Comparison of ENCODE assay signal across 27 cellular contexts in genomic region chr5:164041105-164041504, GRCh38.
"Had no signal": no experiment of that assay in that cellular context is flagged by ENCODE, and none has a peak within 500 bp of the region (broad histone marks: within the 10 kb centered on the region; RNA-seq: fewer than 3 reads in every experiment).

No MANE protein-coding gene starts in this region.

- ATAC-seq: activated CD4-positive, alpha-beta T cell treated with anti-CD3 and anti-CD28 coated beads for 36 hours; activated CD8-positive, alpha-beta memory T cell treated with anti-CD3 and anti-CD28 coated beads, Interleukin-2, amount 10 ng/mL, durations not matched to agents 7 days and 5 days; activated CD8-positive, alpha-beta T cell treated with anti-CD3 and anti-CD28 coated beads, Interleukin-2, amount 10 ng/mL, durations not matched to agents 7 days and 5 days; activated naive CD8-positive, alpha-beta T cell treated with anti-CD3 and anti-CD28 coated beads, Interleukin-2, amount 50 U/mL, for 24 hours; effector memory CD8-positive, alpha-beta T cell; foreskin keratinocyte; gastrocnemius medialis; heart left ventricle had no signal

- H3K4me1 ChIP-seq: ascending aorta, esophagus muscularis mucosa, foreskin keratinocyte, gastrocnemius medialis, heart left ventricle had no signal

- H3K4me3 ChIP-seq: ascending aorta, esophagus muscularis mucosa, gastrocnemius medialis, heart left ventricle had no signal

- H3K27me3 ChIP-seq: ascending aorta, brain microvascular endothelial cell, esophagus muscularis mucosa, foreskin keratinocyte, gastrocnemius medialis, heart left ventricle had no signal

- DNase-seq: activated CD4-positive, alpha-beta memory T cell treated with anti-CD3 and anti-CD28 coated beads for 36 hours; activated CD4-positive, alpha-beta T cell treated with anti-CD3 and anti-CD28 coated beads for 36 hours; activated CD4-positive, alpha-beta T cell treated with anti-CD3 and anti-CD28 coated beads, Interleukin-2, amount 10 ng/mL, durations not matched to agents 24 days and 14 days; activated CD4-positive, CD25-positive, alpha-beta regulatory T cell; activated CD4-positive, CD25-positive, alpha-beta regulatory T cell treated with anti-CD3 and anti-CD28 coated beads, Interleukin-2, amount 50 U/mL, for 72 hours; activated CD8-positive, alpha-beta memory T cell treated with anti-CD3 and anti-CD28 coated beads, Interleukin-2, amount 10 ng/mL, durations not matched to agents 7 days and 5 days; activated CD8-positive, alpha-beta memory T cell treated with anti-CD3 and anti-CD28 coated beads, Interleukin-2, amount 50 U/mL, for 4 hours; activated CD8-positive, alpha-beta T cell treated with anti-CD3 and anti-CD28 coated beads, Interleukin-2, amount 10 ng/mL, durations not matched to agents 7 days and 5 days; activated effector memory CD4-positive, alpha-beta T cell treated with anti-CD3 and anti-CD28 coated beads, Interleukin-2, amount 50 U/mL, for 16 hours; activated naive CD4-positive, alpha-beta T cell treated with anti-CD3 and anti-CD28 coated beads for 36 hours; activated naive CD8-positive, alpha-beta T cell treated with anti-CD3 and anti-CD28 coated beads for 36 hours; activated naive CD8-positive, alpha-beta T cell treated with anti-CD3 and anti-CD28 coated beads, Interleukin-2, amount 50 U/mL, for 24 hours; activated T-cell treated with anti-CD3 and anti-CD28 coated beads, Interleukin-2, amount 50 U/mL, for 1 hour; activated T-cell treated with anti-CD3 and anti-CD28 coated beads, Interleukin-2, amount 50 U/mL, for 48 hours; brain microvascular endothelial cell; cortex of kidney; dermis blood vessel endothelial cell; effector CD4-positive, alpha-beta T cell; effector memory CD8-positive, alpha-beta T cell; erythroblast; foreskin keratinocyte; gastrocnemius medialis; glutamatergic neuron; heart left ventricle; T-helper 2 cell had no signal

- H3K27ac ChIP-seq: ascending aorta, brain microvascular endothelial cell, esophagus muscularis mucosa, foreskin keratinocyte, gastrocnemius medialis, heart left ventricle had no signal

- H3K36me3 ChIP-seq: ascending aorta, brain microvascular endothelial cell, esophagus muscularis mucosa, gastrocnemius medialis, heart left ventricle had no signal

- H3K9me3 ChIP-seq: ascending aorta, esophagus muscularis mucosa, gastrocnemius medialis, heart left ventricle had no signal
